8 cellular contexts compared by ENCODE assay signal in the genomic region with DNA sequence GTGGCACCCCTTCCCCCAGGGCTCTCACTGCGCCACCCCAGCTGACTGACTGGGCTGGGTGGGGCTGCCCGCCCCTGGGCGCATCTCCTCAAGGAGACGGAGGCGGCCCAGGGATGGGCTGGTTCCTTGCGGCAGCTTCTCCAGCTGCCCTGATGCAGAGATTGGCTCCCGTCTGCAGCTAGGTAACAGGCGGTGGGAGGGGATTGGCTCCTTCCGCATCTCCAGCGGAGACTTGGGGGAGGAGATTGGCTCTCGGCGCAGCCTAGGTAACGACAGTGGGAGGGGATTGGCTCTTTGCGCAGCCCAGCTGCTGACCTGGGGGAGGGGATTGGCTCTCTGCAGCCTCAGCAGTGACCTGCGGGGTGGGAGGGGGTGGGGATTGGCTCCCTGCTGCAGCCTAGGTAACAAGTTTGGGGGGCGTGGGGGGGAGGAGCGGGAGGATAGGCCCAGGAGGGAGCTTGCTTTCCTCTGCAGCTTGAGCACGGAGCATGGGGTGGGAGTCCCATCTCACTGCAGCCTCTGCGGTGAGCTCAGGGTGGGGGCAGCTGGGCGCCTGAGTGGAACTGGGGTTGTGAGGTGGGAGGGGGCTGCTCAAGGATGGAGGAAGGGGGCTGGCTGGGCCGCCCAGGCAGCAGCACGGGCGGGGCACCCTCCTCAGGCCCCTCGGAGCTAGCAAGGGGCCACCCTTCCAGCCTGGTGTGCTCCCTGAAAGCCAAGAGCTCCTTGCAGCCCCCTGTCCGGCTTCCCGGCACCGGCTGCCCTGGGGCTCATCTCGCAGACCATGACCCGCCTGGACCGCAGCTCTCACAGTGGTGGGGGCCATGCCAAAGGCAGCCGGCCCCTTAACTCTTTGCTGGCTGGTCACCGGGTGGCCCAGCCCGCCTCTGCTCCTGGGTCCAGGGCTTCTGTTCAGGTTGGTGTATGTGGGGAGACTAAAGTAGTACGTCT. TPM values are rescaled to one million over a fixed set of nuclear protein-coding genes. Genes with fewer than 3 reads are reported as not detected.
A peak's percentile ranks its signal among the peaks of the same experiment; 100 is the strongest.
DNase-seq lines count a peak whose midpoint lies in the region; TF ChIP-seq lines count a peak whose summit lies in the region.

No MANE protein-coding gene starts in this region.

- peaks cover 87% of the 10 kb centered on the region for H3K36me3 Mint-ChIP-seq in Caco-2 (ENCODE audit: insufficient read depth, unreplicated experiment)

- H3K9me3 ChIP-seq in Caco-2 (no peaks in the 10 kb centered on the region), ascending aorta (no peaks in the 10 kb centered on the region)

- TF ChIP-seq CTCF in Caco-2 (IDR thresholded peaks at IDR 0.05; ENCODE audit: insufficient read depth in 1 of 2, low read depth in 1 of 2, low read length in 1 of 2, severe bottlenecking in 1 of 2, unreplicated experiment in 1 of 2) (no peak), ascending aorta (IDR thresholded peaks at IDR 0.05) (no peak), GM13976 (IDR thresholded peaks at IDR 0.05; ENCODE audit: borderline replicate concordance, control extremely low read depth, extremely low read depth, insufficient read depth, missing control alignments) (no peak)

- H3K9me3 Mint-ChIP-seq in Caco-2 (ENCODE audit: unreplicated experiment) = no peaks in the 10 kb centered on the region

- CTCF ChIA-PET in Caco-2 (lab: Charles Lee) = interaction anchor here (0.6 to 2.7 kb wide), 6 partner anchors 14 to 211 kb away, joined by 3 to 31 read pairs (median 7); partner anchors contain the start of gene PNPO

- DNase-seq in Caco-2 = peak in 1 of 2 experiments; percentile 53
- peak; percentile 40 to 58 for DNase-seq in NCI-H1930 (lab: John Stamatoyannopoulos, UW)
- DNase-seq in ascending aorta (ENCODE audit: low spot score in 2 of 2) = no peak
- DNase-seq in iPS DF 19.7 (ENCODE audit: low read depth, low spot score) = peak; percentile 98
- DNase-seq in renal cortical epithelial cell (ENCODE audit: low read depth) = peak; percentile 80
- DNase-seq in dermis blood vessel endothelial cell = no peak
- no peak for DNase-seq in H4 (ENCODE audit: low spot score)
- no peak for DNase-seq in GM13976 (ENCODE audit: low spot score)

- peaks cover 40% of the 10 kb centered on the region for H3K36me3 ChIP-seq in Caco-2 (ENCODE audit: control insufficient read depth, insufficient read depth, low read length)
- peaks cover 36 to 56% of the 10 kb centered on the region in 2 donors for H3K36me3 ChIP-seq in ascending aorta

- H3K27ac Mint-ChIP-seq in Caco-2 (ENCODE audit: unreplicated experiment) = peak overlapping the region; percentile 97

- no peaks in the 10 kb centered on the region for H3K27me3 ChIP-seq in Caco-2 (replicated peaks; ENCODE audit: control insufficient read depth, insufficient read depth, low read length)
- no peaks in the 10 kb centered on the region for H3K27me3 ChIP-seq in ascending aorta

- peak overlapping the region; percentile 90 to 95 for H3K27ac ChIP-seq in ascending aorta

- no peaks in the 10 kb centered on the region for H3K27me3 Mint-ChIP-seq in Caco-2 (ENCODE audit: insufficient read depth, unreplicated experiment)

- peaks cover 30% of the 10 kb centered on the region for H3K4me1 ChIP-seq in Caco-2
- peaks cover 43 to 62% of the 10 kb centered on the region in 2 donors for H3K4me1 ChIP-seq in ascending aorta

- H3K4me1 Mint-ChIP-seq in Caco-2 (ENCODE audit: low read depth, unreplicated experiment) = peaks cover 40% of the 10 kb centered on the region

- peak overlapping the region; percentile 18 for H3K4me3 Mint-ChIP-seq in Caco-2 (ENCODE audit: unreplicated experiment)

- H3K4me3 ChIP-seq in Caco-2 (ENCODE audit: low read depth, low read length) (no peak overlapping the region), ascending aorta (peak overlapping the region; percentile 37 to 88)

- intact Hi-C loops in Caco-2 (cut with micrococcal nuclease; ENCODE audit: unreplicated experiment) = no loop called here
- intact Hi-C loops in ascending aorta (cut with DNase I) = loop anchor here (10.0 kb wide), 1 partner anchor 1140 kb away; no protein-coding TSS in a partner anchor

- POLR2A ChIA-PET in Caco-2 (lab: Charles Lee) = interaction anchor here (0.7 to 1.1 kb wide), 4 partner anchors 13 to 223 kb away, joined by 3 to 10 read pairs (median 4); partner anchors contain the start of genes LRRC46, MRPL10 and PNPO

- in situ Hi-C loops in GM13976 (cut with MboI; ENCODE audit: low sequenced_read_pairs, unreplicated experiment) = no loop called here

- no TSS peak for BruUV-seq in Caco-2 (replicated peaks; lab: Mats Ljungman, UMichigan)

RNA-seq across cellular contexts. Expression of gene NFE2L1, which starts 6.4 kb away (rescaled TPM):
- total RNA-seq in Caco-2 (2022) (322 and 356 TPM in 2 replicates), ascending aorta (114 TPM), renal cortical epithelial cell (75.0 and 267 TPM in 2 replicates), dermis blood vessel endothelial cell (95.1 and 209 TPM in 2 replicates)
- total RNA-seq in H4 (2014; rRNA removed; shearing (Covaris generic)) = 36.7 and 50.5 TPM in 2 replicates

RNA-seq across cellular contexts. Expression of gene COPZ2, which starts 16.9 kb away (rescaled TPM):
- total RNA-seq in Caco-2 (2022) (2.0 and 6.7 TPM in 2 replicates), ascending aorta (155 TPM), renal cortical epithelial cell (6.8 and 8.0 TPM in 2 replicates), dermis blood vessel endothelial cell (3.8 and 6.5 TPM in 2 replicates)
- 16.9 and 17.4 TPM in 2 replicates for total RNA-seq in H4 (2014; rRNA removed; shearing (Covaris generic))

RNA-seq across cellular contexts. Expression of gene CBX1, which starts 46.8 kb away (rescaled TPM):
- total RNA-seq in Caco-2 (2022) (213 and 214 TPM in 2 replicates), ascending aorta (20.2 TPM), renal cortical epithelial cell (68.9 and 88.3 TPM in 2 replicates), dermis blood vessel endothelial cell (65.7 and 81.3 TPM in 2 replicates)
- 110 and 116 TPM in 2 replicates for total RNA-seq in H4 (2014; rRNA removed; shearing (Covaris generic))

RNA-seq across cellular contexts. Expression of gene SNX11, which starts 53.1 kb away (rescaled TPM):
- 36.7 and 40.7 TPM in 2 replicates for total RNA-seq in Caco-2 (2022)
- 6.6 TPM for total RNA-seq in ascending aorta
- 16.1 and 25.0 TPM in 2 replicates for total RNA-seq in renal cortical epithelial cell
- 14.0 and 15.9 TPM in 2 replicates for total RNA-seq in dermis blood vessel endothelial cell
- 15.2 and 17.4 TPM in 2 replicates for total RNA-seq in H4 (2014; rRNA removed; shearing (Covaris generic))

Comparison
In these comparisons a context has a peak if more than half of its experiments do, and no peak if none do; other contexts are left out.
1. DNase-seq: peak in NCI-H1930 (2 of 2), iPS DF 19.7 (single experiment) and renal cortical epithelial cell (single experiment); none in ascending aorta (0 of 2), dermis blood vessel endothelial cell (single experiment), H4 (single experiment) and GM13976 (single experiment).